ENCODE assay signal across 8 cellular contexts in the genomic region with DNA sequence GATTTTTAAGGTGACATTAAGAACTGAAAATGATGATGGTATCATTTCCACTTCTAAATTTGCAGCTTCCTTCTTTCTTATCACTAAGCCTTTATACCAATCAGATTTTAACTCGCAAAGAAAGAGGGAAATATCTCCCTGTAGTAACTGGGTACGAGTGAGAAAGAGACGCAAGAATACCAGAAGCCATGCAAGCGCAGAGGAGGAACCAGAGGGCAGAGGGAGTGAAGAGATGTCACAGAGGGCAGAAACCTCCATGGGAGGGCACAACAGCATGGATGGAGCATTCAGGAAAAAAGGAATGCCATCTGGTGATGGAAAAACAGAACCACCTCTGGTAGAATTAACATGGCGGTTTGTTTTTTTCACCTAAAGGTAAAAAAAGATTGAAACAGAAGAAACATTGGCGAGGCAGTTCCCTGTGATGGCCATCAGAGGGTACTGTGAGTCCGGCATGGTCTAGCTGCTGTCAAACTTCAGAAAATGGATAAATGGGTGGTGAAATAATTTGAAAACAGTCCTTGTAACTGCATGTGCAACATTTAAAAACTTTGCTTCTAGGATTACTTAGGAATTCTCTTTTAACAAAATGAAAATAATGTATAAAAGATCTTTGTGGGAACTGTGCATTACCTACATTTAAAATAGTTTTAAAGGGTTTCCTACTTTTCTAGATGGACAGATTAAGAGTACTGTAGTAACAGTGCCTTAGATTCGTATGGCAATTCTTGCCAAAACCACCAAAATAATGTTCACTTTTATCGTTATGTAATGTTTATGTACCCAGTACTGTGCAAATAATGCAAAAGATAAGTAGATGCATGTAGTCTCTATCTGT.
DNase-seq lines count a peak whose midpoint lies in the region; TF ChIP-seq lines count a peak whose summit lies in the region.

No MANE protein-coding gene starts in this region.

- intact Hi-C loops in sigmoid colon (cut with DNase I): no loop called here

- no peak for TF ChIP-seq EP300 in sigmoid colon (IDR thresholded peaks at IDR 0.05)

- POLR2A ChIA-PET in RWPE1 (lab: Yijun Ruan, JAX; ENCODE audit: low non-redundant PET): no interaction called here

- no peaks in the 10 kb centered on the region for H3K27me3 ChIP-seq in sigmoid colon

- H3K9me3 ChIP-seq in sigmoid colon: no peaks in the 10 kb centered on the region

- CTCF ChIA-PET in RWPE1 (lab: Yijun Ruan, JAX): interaction anchor here (0.7 kb wide), 2 partner anchors 144 to 539 kb away, joined by 3 read pairs; no protein-coding TSS in a partner anchor

- TF ChIP-seq POLR2A in sigmoid colon (IDR thresholded peaks at IDR 0.05): no peak

- DNase-seq in DMS53 treated with DMSO at 0.1 percent for 48 hours (lab: John Stamatoyannopoulos, UW; ENCODE audit: unreplicated experiment) (peak; percentile 7), HCEC 1CT (peak; percentile 17), RWPE1 (ENCODE audit: low spot score) (peak; percentile 28), fibroblast of villous mesenchyme (ENCODE audit: low read depth) (peak; percentile 50), sigmoid colon (no peak), NCI-H345 treated with DMSO at 0.1 percent for 48 hours (lab: John Stamatoyannopoulos, UW; ENCODE audit: unreplicated experiment) (no peak), NCI-H2171 treated with DMSO at 0.1 percent for 48 hours (lab: John Stamatoyannopoulos, UW) (no peak), DMS79 (lab: John Stamatoyannopoulos, UW) (no peak)

- H3K27ac ChIP-seq in RWPE1: no peak overlapping the region
- no peak overlapping the region for H3K27ac ChIP-seq in sigmoid colon

- H3K4me3 ChIP-seq in fibroblast of villous mesenchyme (ENCODE audit: low read depth, low read length): no peak overlapping the region
- H3K4me3 ChIP-seq in sigmoid colon: no peak overlapping the region

- H3K4me1 ChIP-seq in sigmoid colon: no peaks in the 10 kb centered on the region

- 70 to 84% methylated on average over 9 of the region's 9 CpGs for WGBS in sigmoid colon, 2 donors

- peaks cover 0 to 8% (median 0%) of the 10 kb centered on the region in 4 donors for H3K36me3 ChIP-seq in sigmoid colon

- TF ChIP-seq CTCF in RWPE1 (conservative IDR thresholded peaks at IDR 0.05; ENCODE audit: low read depth) (peak; percentile 51), fibroblast of villous mesenchyme (IDR thresholded peaks at IDR 0.05; ENCODE audit: insufficient read depth, low read depth, low read length) (peak; percentile 90), sigmoid colon (IDR thresholded peaks at IDR 0.05) (peak in 3 of 4 experiments; percentile 28 to 48 (median 41))

Comparison
In these comparisons a context has a peak if more than half of its experiments do, and no peak if none do; other contexts are left out.
1. DNase-seq: peak in DMS53 treated with DMSO at 0.1 percent for 48 hours (single experiment), HCEC 1CT (single experiment), RWPE1 (single experiment) and fibroblast of villous mesenchyme (single experiment); none in sigmoid colon (single experiment), NCI-H345 treated with DMSO at 0.1 percent for 48 hours (single experiment), NCI-H2171 treated with DMSO at 0.1 percent for 48 hours (single experiment) and DMS79 (single experiment).
2. Peak in every context shown above with its lines, with median percentiles within 50 percentile points of each other: CTCF ChIP-seq.